Comparison of ENCODE assay signal across 8 cellular contexts in genomic region chr19:56566904-56567273, GRCh38. TPM values are rescaled to one million over a fixed set of nuclear protein-coding genes. Genes with fewer than 3 reads are reported as not detected.
DNase-seq lines count a peak whose midpoint lies in the region; ATAC-seq, FAIRE-seq and TF ChIP-seq lines count a peak whose summit lies in the region.

No MANE protein-coding gene starts in this region.

- DNase-seq in AG08396 (ENCODE audit: low spot score) (peak; percentile 65), SK-N-MC (ENCODE audit: low read depth, low spot score) (no peak), bronchial epithelial cell (ENCODE audit: low read depth) (peak; percentile 11), left lobe of liver (ENCODE audit: low spot score) (peak; percentile 60), NCI-H187 (lab: John Stamatoyannopoulos, UW) (no peak)
- DNase-seq in stimulated activated CD4-positive, alpha-beta T cell treated with anti-CD3 and anti-CD28 coated beads, Interleukin-2, amount 100 ng/mL, for 4 hours (ENCODE audit: low read depth), result peak; percentile 6

- no peaks in the 10 kb centered on the region for H3K27me3 ChIP-seq in bronchial epithelial cell (ENCODE audit: control insufficient read depth, insufficient read depth, low read length)

- H3K9ac ChIP-seq in SK-N-MC (ENCODE audit: insufficient read length), result peak overlapping the region; percentile 75

- FAIRE-seq in bronchial epithelial cell (lab: Jason Lieb, UNC), result no peak

- H3K36me3 ChIP-seq in SK-N-MC (ENCODE audit: insufficient read depth, low read length) (peaks cover 23% of the 10 kb centered on the region), bronchial epithelial cell (ENCODE audit: control insufficient read depth, insufficient read depth, low read length) (peaks cover 5% of the 10 kb centered on the region)

- peaks cover 8% of the 10 kb centered on the region for H3K9me3 ChIP-seq in SK-N-MC (ENCODE audit: low read depth, low read length)

- no peak for TF ChIP-seq CTCF in bronchial epithelial cell (IDR thresholded peaks at IDR 0.05; ENCODE audit: insufficient read depth, low read length, severe bottlenecking)

- ATAC-seq in GM18873 (IDR thresholded peaks at IDR 0.05; ENCODE audit: low FRiP score, unreplicated experiment) (peak; percentile 17), HG03159 (IDR thresholded peaks at IDR 0.05; ENCODE audit: unreplicated experiment) (peak; percentile 36), left lobe of liver (peak; percentile 59)

- H3K4me3 ChIP-seq in SK-N-MC (peak overlapping the region; percentile 94), bronchial epithelial cell (ENCODE audit: low read depth, low read length) (peak overlapping the region; percentile 90)

- H3K27ac ChIP-seq in SK-N-MC, result no peak overlapping the region

RNA-seq across cellular contexts. Expression of gene ZNF470, which starts 0.4 kb away (rescaled TPM):
- total RNA-seq in bronchial epithelial cell (2.9 and 4.4 TPM in 2 replicates), left lobe of liver (2.7 TPM)

RNA-seq across cellular contexts. Expression of gene ZFP28, which starts 28.1 kb away (rescaled TPM):
- total RNA-seq in bronchial epithelial cell (5.3 and 7.4 TPM in 2 replicates), left lobe of liver (0.45 TPM)

RNA-seq across cellular contexts. Expression of gene ZNF71, which starts 28.2 kb away (rescaled TPM):
- total RNA-seq in bronchial epithelial cell, result 5.6 and 6.1 TPM in 2 replicates
- total RNA-seq in left lobe of liver, result 1.8 TPM

RNA-seq across cellular contexts. Expression of gene ZNF471, which starts 59.2 kb away (rescaled TPM):
- total RNA-seq in bronchial epithelial cell (1.3 and 3.1 TPM in 2 replicates), left lobe of liver (1.3 TPM)

Comparison
In these comparisons a context has a peak if more than half of its experiments do, and no peak if none do; other contexts are left out.
1. DNase-seq: peak in AG08396 (single experiment), bronchial epithelial cell (single experiment), left lobe of liver (single experiment) and stimulated activated CD4-positive, alpha-beta T cell treated with anti-CD3 and anti-CD28 coated beads, Interleukin-2, amount 100 ng/mL, for 4 hours (single experiment); none in SK-N-MC (single experiment) and NCI-H187 (0 of 2).
2. Peak in every context shown above with its lines, with median percentiles within 50 percentile points of each other: ATAC-seq.